20 cellular contexts compared by ENCODE assay signal in genomic region chr3:66344391-66344811, GRCh38.
"Had no signal": no experiment of that assay in that cellular context is flagged by ENCODE, and none has a peak within 500 bp of the region (broad histone marks: within the 10 kb centered on the region; RNA-seq: fewer than 3 reads in every experiment).

No MANE protein-coding gene starts in this region.

- H3K9ac ChIP-seq: neural progenitor cell had no signal

- H3K4me3 ChIP-seq: esophagus squamous epithelium, lower lobe of right lung, neural progenitor cell had no signal

- H3K36me3 ChIP-seq: lower lobe of right lung, neural progenitor cell had no signal

- H3K4me1 ChIP-seq: esophagus squamous epithelium, lower lobe of right lung, neural progenitor cell had no signal

- H3K27me3 Mint-ChIP-seq: activated naive CD8-positive, alpha-beta T cell treated with anti-CD3 and anti-CD28 coated beads for 36 hours; naive B cell had no signal

- H3K27me3 ChIP-seq: esophagus squamous epithelium, neural progenitor cell had no signal

- H3K27ac Mint-ChIP-seq: activated naive CD8-positive, alpha-beta T cell treated with anti-CD3 and anti-CD28 coated beads for 36 hours; activated T-cell treated with anti-CD3 and anti-CD28 coated beads, Interleukin-2, amount 50 U/mL, for 72 hours; neural progenitor cell had no signal

- DNase-seq: activated CD4-positive, alpha-beta T cell treated with anti-CD3 and anti-CD28 coated beads for 4 hours; activated CD8-positive, alpha-beta memory T cell treated with anti-CD3 and anti-CD28 coated beads, Interleukin-2, amount 50 U/mL, for 48 hours; activated gamma-delta T cell treated with Interleukin-2 at 50 U/mL for 16 hours; activated naive CD8-positive, alpha-beta T cell treated with anti-CD3 and anti-CD28 coated beads for 36 hours; activated T-cell treated with anti-CD3 and anti-CD28 coated beads, Interleukin-2, amount 50 U/mL, for 72 hours; amygdala; central memory CD4-positive, alpha-beta T cell; cortex of kidney; effector CD4-positive, alpha-beta T cell; esophagus squamous epithelium; foreskin melanocyte; kidney glomerular epithelial cell; lower lobe of right lung; naive B cell; stimulated activated CD4-positive, alpha-beta T cell treated with anti-CD3 and anti-CD28 coated beads, Interleukin-15, amount 100 ng/mL, for 24 hours; stimulated activated CD4-positive, alpha-beta T cell treated with anti-CD3 and anti-CD28 coated beads, Interleukin-4, amount 100 ng/mL, for 1 hour; stimulated activated naive CD8-positive, alpha-beta T cell treated with anti-CD3 and anti-CD28 coated beads, Interleukin-15, Interleukin-2, amounts not matched to agents 100 U/mL and 50 U/mL, for 24 hours; trophoblast cell had no signal

- H3K9me3 Mint-ChIP-seq: activated naive CD8-positive, alpha-beta T cell treated with anti-CD3 and anti-CD28 coated beads for 36 hours had no signal

- H3K27ac ChIP-seq: esophagus squamous epithelium, lower lobe of right lung, neural progenitor cell had no signal

- H3K4me2 ChIP-seq: neural progenitor cell had no signal

- H3K4me3 Mint-ChIP-seq: activated naive CD8-positive, alpha-beta T cell treated with anti-CD3 and anti-CD28 coated beads for 36 hours; activated T-cell treated with anti-CD3 and anti-CD28 coated beads, Interleukin-2, amount 50 U/mL, for 72 hours; brain; neural progenitor cell had no signal

- H3K9me3 ChIP-seq: esophagus squamous epithelium, lower lobe of right lung had no signal

- H2AFZ ChIP-seq: neural progenitor cell had no signal
